12 cellular contexts compared by ENCODE assay signal in the genomic region with DNA sequence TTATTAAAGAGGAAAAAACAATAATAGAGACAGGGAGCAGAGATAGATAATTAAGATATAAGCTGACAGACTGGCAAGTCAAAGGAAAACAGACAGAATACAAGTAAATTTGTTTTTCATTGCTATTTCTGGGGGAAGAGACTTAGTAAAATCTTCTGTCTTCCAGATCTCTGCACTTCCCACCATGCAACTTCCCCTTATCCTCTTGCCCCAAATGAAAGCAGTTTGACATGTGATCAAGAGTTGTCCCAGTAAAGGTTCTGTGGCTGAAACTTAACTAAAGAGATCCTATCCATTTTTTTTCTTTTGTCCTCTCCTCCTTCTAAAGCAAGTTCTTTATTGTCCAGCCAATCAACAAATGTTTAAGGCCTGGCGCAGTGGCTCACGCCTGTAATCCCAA. TPM values are rescaled to one million over a fixed set of nuclear protein-coding genes. Genes with fewer than 3 reads are reported as not detected.
A peak's percentile ranks its signal among the peaks of the same experiment; 100 is the strongest.
DNase-seq lines count a peak whose midpoint lies in the region; ATAC-seq and TF ChIP-seq lines count a peak whose summit lies in the region.
"Had no signal": no experiment of that assay in that cellular context is flagged by ENCODE, and none has a peak within 500 bp of the region (broad histone marks: within the 10 kb centered on the region; RNA-seq: fewer than 3 reads in every experiment).

No MANE protein-coding gene starts in this region.

- H3K27ac Mint-ChIP-seq in naive B cell: peak overlapping the region in 2 of 6 donors; percentile 62 to 71
- H3K27ac Mint-ChIP-seq in type B pancreatic cell: peak overlapping the region; percentile 100

- H3K4me3 ChIP-seq in cardiac muscle cell (no peak overlapping the region), right cardiac atrium (ENCODE audit: low read length) (no peak overlapping the region), adipocyte (ENCODE audit: low read length) (no peak overlapping the region)

- H3K9ac ChIP-seq in adipocyte (ENCODE audit: low read length): peak overlapping the region; percentile 98
- H3K9ac ChIP-seq: KMS-11 had no signal

- no peaks in the 10 kb centered on the region for H3K27me3 ChIP-seq in cardiac muscle cell
- H3K27me3 ChIP-seq in right cardiac atrium (ENCODE audit: control insufficient read depth, insufficient read depth): no peaks in the 10 kb centered on the region
- H3K27me3 ChIP-seq in adipocyte (replicated peaks; ENCODE audit: control insufficient read depth, insufficient read depth, low read length): no peaks in the 10 kb centered on the region

- TF ChIP-seq CTCF in cardiac muscle cell (IDR thresholded peaks at IDR 0.05; ENCODE audit: low read depth, low read length): no peak
- no peak for TF ChIP-seq CTCF in type B pancreatic cell (conservative IDR thresholded peaks at IDR 0.05)

- no peaks in the 10 kb centered on the region for H3K9me3 Mint-ChIP-seq in naive B cell
- H3K9me3 Mint-ChIP-seq in type B pancreatic cell: no peaks in the 10 kb centered on the region

- H3K27me3 Mint-ChIP-seq in naive B cell: peaks cover 0 to 9% (median 7%) of the 10 kb centered on the region in 3 donors
- no peaks in the 10 kb centered on the region for H3K27me3 Mint-ChIP-seq in type B pancreatic cell

- H3K4me1 Mint-ChIP-seq in naive B cell (peaks cover 25 to 42% (median 28%) of the 10 kb centered on the region in 3 donors), type B pancreatic cell (ENCODE audit: unreplicated experiment) (peaks cover 18% of the 10 kb centered on the region)

- H3K36me3 Mint-ChIP-seq in naive B cell (peaks cover 0 to 11% of the 10 kb centered on the region in 2 donors), type B pancreatic cell (peaks cover 10% of the 10 kb centered on the region)

- H3K9me3 ChIP-seq in cardiac muscle cell (ENCODE audit: low read depth): no peaks in the 10 kb centered on the region
- no peaks in the 10 kb centered on the region for H3K9me3 ChIP-seq in right cardiac atrium (ENCODE audit: control insufficient read depth, low read length)
- H3K9me3 ChIP-seq in adipocyte (ENCODE audit: control insufficient read depth, low read length): no peaks in the 10 kb centered on the region

- H3K4me3 Mint-ChIP-seq in naive B cell (peak overlapping the region in 5 of 8 donors; percentile 9 to 99 (median 27)), type B pancreatic cell (peak overlapping the region; percentile 99)

- DNase-seq in cardiac muscle cell (ENCODE audit: low read depth in 1 of 2, low spot score in 1 of 2) (no peak), right cardiac atrium (no peak), adipocyte (ENCODE audit: low read depth) (no peak), naive B cell (no peak), type B pancreatic cell (ENCODE audit: extremely low spot score, unreplicated experiment) (no peak), NCI-H446 (lab: John Stamatoyannopoulos, UW) (no peak)
- DNase-seq: GF-D8; stimulated activated naive CD8-positive, alpha-beta T cell treated with anti-CD3 and anti-CD28 coated beads, Interleukin-15, Interleukin-2, amounts not matched to agents 100 U/mL and 50 U/mL, for 24 hours had no signal

- H3K4me1 ChIP-seq in cardiac muscle cell (ENCODE audit: low read depth): peaks cover 20% of the 10 kb centered on the region
- no peaks in the 10 kb centered on the region for H3K4me1 ChIP-seq in right cardiac atrium (ENCODE audit: control insufficient read depth, insufficient read depth, low read length)
- H3K4me1 ChIP-seq in adipocyte (ENCODE audit: control insufficient read depth, insufficient read depth, low read length): peaks cover 27% of the 10 kb centered on the region

- H3K36me3 ChIP-seq in cardiac muscle cell: peaks cover 23% of the 10 kb centered on the region
- peaks cover 25% of the 10 kb centered on the region for H3K36me3 ChIP-seq in adipocyte (ENCODE audit: control insufficient read depth, insufficient read depth, low read length, severe bottlenecking)

- intact Hi-C loops in right cardiac atrium (cut with DNase I): loop anchor here in 3 of 4 donors (2.0 to 10.0 kb wide), 3 partner anchors 24 to 73 kb away; a partner anchor contains a TSS

- 97% methylated on average over 2 of the region's 2 CpGs for WGBS in right cardiac atrium

- ATAC-seq in right cardiac atrium (no peak), naive B cell (ENCODE audit: low read depth in 2 of 2) (no peak), HG03439 (IDR thresholded peaks at IDR 0.05; ENCODE audit: unreplicated experiment) (no peak), GM21390 (IDR thresholded peaks at IDR 0.05; ENCODE audit: unreplicated experiment) (no peak)

- peak overlapping the region; percentile 68 for H3K27ac ChIP-seq in cardiac muscle cell
- no peak overlapping the region for H3K27ac ChIP-seq in right cardiac atrium (ENCODE audit: low read length)
- H3K27ac ChIP-seq: epithelial cell of prostate, KMS-11 had no signal

RNA-seq across cellular contexts. Expression of a gene that starts 1.5 kb away (rescaled TPM):
- total RNA-seq in cardiac muscle cell: 342 and 449 TPM in 2 replicates
- 575 and 592 TPM in 2 replicates for polyA plus RNA-seq in cardiac muscle cell
- total RNA-seq in right cardiac atrium: 100 to 1,000 TPM; 123 to 135 (median 130) TPM
- polyA plus RNA-seq in right cardiac atrium: 146 TPM
- 100 to 1,000 TPM; 128 to 167 (median 150) TPM for polyA plus RNA-seq in naive B cell (ENCODE audit: low read depth in 6 of 6)
- 187 and 371 TPM in 2 replicates for total RNA-seq in type B pancreatic cell (ENCODE audit: low replicate concordance)

RNA-seq across cellular contexts. Expression of a gene that starts 11.8 kb away (rescaled TPM):
- total RNA-seq in cardiac muscle cell: 194 and 290 TPM in 2 replicates
- polyA plus RNA-seq in cardiac muscle cell: 426 and 467 TPM in 2 replicates
- total RNA-seq in right cardiac atrium: 100 to 1,000 TPM; 116 to 161 (median 149) TPM
- polyA plus RNA-seq in right cardiac atrium: 244 TPM
- polyA plus RNA-seq in naive B cell (ENCODE audit: low read depth in 6 of 6): under 1 TPM in 1 of 6 donors, not detected in 5; 0.38 TPM
- 191 and 395 TPM in 2 replicates for total RNA-seq in type B pancreatic cell (ENCODE audit: low replicate concordance)

RNA-seq across cellular contexts. Expression of a gene that starts 17.9 kb away (rescaled TPM):
- 0.15 TPM in 1 of 2 replicates, not detected in the other for total RNA-seq in cardiac muscle cell
- 0.34 TPM in 1 of 2 replicates, not detected in the other for polyA plus RNA-seq in cardiac muscle cell
- 1 to 10 TPM in 2 of 4 donors, under 1 TPM in 2; 0.28 to 1.1 (median 0.76) TPM for total RNA-seq in right cardiac atrium
- polyA plus RNA-seq in right cardiac atrium: 0.57 TPM
- polyA plus RNA-seq in naive B cell (ENCODE audit: low read depth in 6 of 6): under 1 TPM in 2 of 6 donors, not detected in 4; 0.16 to 0.17 TPM
- total RNA-seq in type B pancreatic cell (ENCODE audit: low replicate concordance): 0.52 and 2.6 TPM in 2 replicates

RNA-seq across cellular contexts. Expression of a gene that starts 30.6 kb away (rescaled TPM):
- 71.0 and 82.1 TPM in 2 replicates for total RNA-seq in cardiac muscle cell
- 97.7 and 108 TPM in 2 replicates for polyA plus RNA-seq in cardiac muscle cell
- 10 to 100 TPM; 60.3 to 71.0 (median 65.9) TPM for total RNA-seq in right cardiac atrium
- polyA plus RNA-seq in right cardiac atrium: 71.8 TPM
- 10 to 100 TPM; 26.4 to 43.9 (median 34.4) TPM for polyA plus RNA-seq in naive B cell (ENCODE audit: low read depth in 6 of 6)
- total RNA-seq in type B pancreatic cell (ENCODE audit: low replicate concordance): 35.4 and 94.5 TPM in 2 replicates

RNA-seq across cellular contexts. Expression of a gene that starts 34.9 kb away (rescaled TPM):
- total RNA-seq in cardiac muscle cell: 3.1 and 3.3 TPM in 2 replicates
- polyA plus RNA-seq in cardiac muscle cell: 5.2 and 5.9 TPM in 2 replicates
- total RNA-seq in right cardiac atrium: 10 to 100 TPM; 11.4 to 15.4 (median 13.7) TPM
- polyA plus RNA-seq in right cardiac atrium: 2.5 TPM
- 1 to 10 TPM in 3 of 6 donors, under 1 TPM in 3; 0.29 to 1.7 (median 1.1) TPM for polyA plus RNA-seq in naive B cell (ENCODE audit: low read depth in 6 of 6)
- total RNA-seq in type B pancreatic cell (ENCODE audit: low replicate concordance): 0.64 and 0.65 TPM in 2 replicates
